ENCODE assay signal across 1 cellular context in the genomic region with DNA sequence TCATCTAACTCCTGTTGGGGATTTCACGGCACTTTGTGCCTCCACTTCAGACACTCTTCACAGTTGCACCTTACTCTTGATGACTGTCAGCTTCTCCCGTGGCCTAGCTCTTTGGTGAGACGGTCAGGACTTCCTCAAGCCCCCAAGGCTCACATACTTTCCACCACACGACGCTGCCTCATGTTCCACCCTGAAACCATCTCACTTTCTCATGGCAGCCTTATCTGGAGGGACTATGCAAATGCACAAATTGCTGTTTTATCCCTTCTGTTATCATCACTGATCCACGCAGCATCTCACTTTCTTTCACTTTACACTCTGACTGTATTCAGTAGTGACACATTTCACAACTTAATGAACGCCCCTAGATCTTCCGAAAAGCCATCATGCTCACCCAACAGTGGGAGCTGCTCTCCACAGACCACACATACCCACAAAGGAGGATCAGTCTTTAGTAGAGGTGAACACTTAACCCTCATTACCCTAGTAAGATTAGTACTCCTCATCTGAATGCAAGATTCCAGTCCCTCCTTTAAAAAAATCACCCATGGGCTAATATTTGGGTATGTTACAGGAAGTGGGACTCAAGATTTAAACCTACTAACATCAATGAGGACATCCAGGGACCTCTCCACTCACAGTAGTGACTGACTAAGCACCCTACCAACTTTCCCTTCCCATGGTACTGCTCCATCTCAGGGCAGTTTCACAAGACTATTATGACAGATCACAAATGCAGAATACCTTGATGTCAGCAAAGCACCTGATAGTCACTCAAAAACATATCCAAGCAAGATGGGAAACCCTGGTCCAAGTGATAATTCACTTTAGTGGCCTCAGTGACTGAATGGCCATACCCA.
TF ChIP-seq lines count a peak whose summit lies in the region.

No MANE protein-coding gene starts in this region.

TF ChIP-seq in GM23338, 12 proteins besides CTCF, POLR2A, EP300 and RAD21 (continued from another document):
- TF ChIP-seq, protein P1, sequence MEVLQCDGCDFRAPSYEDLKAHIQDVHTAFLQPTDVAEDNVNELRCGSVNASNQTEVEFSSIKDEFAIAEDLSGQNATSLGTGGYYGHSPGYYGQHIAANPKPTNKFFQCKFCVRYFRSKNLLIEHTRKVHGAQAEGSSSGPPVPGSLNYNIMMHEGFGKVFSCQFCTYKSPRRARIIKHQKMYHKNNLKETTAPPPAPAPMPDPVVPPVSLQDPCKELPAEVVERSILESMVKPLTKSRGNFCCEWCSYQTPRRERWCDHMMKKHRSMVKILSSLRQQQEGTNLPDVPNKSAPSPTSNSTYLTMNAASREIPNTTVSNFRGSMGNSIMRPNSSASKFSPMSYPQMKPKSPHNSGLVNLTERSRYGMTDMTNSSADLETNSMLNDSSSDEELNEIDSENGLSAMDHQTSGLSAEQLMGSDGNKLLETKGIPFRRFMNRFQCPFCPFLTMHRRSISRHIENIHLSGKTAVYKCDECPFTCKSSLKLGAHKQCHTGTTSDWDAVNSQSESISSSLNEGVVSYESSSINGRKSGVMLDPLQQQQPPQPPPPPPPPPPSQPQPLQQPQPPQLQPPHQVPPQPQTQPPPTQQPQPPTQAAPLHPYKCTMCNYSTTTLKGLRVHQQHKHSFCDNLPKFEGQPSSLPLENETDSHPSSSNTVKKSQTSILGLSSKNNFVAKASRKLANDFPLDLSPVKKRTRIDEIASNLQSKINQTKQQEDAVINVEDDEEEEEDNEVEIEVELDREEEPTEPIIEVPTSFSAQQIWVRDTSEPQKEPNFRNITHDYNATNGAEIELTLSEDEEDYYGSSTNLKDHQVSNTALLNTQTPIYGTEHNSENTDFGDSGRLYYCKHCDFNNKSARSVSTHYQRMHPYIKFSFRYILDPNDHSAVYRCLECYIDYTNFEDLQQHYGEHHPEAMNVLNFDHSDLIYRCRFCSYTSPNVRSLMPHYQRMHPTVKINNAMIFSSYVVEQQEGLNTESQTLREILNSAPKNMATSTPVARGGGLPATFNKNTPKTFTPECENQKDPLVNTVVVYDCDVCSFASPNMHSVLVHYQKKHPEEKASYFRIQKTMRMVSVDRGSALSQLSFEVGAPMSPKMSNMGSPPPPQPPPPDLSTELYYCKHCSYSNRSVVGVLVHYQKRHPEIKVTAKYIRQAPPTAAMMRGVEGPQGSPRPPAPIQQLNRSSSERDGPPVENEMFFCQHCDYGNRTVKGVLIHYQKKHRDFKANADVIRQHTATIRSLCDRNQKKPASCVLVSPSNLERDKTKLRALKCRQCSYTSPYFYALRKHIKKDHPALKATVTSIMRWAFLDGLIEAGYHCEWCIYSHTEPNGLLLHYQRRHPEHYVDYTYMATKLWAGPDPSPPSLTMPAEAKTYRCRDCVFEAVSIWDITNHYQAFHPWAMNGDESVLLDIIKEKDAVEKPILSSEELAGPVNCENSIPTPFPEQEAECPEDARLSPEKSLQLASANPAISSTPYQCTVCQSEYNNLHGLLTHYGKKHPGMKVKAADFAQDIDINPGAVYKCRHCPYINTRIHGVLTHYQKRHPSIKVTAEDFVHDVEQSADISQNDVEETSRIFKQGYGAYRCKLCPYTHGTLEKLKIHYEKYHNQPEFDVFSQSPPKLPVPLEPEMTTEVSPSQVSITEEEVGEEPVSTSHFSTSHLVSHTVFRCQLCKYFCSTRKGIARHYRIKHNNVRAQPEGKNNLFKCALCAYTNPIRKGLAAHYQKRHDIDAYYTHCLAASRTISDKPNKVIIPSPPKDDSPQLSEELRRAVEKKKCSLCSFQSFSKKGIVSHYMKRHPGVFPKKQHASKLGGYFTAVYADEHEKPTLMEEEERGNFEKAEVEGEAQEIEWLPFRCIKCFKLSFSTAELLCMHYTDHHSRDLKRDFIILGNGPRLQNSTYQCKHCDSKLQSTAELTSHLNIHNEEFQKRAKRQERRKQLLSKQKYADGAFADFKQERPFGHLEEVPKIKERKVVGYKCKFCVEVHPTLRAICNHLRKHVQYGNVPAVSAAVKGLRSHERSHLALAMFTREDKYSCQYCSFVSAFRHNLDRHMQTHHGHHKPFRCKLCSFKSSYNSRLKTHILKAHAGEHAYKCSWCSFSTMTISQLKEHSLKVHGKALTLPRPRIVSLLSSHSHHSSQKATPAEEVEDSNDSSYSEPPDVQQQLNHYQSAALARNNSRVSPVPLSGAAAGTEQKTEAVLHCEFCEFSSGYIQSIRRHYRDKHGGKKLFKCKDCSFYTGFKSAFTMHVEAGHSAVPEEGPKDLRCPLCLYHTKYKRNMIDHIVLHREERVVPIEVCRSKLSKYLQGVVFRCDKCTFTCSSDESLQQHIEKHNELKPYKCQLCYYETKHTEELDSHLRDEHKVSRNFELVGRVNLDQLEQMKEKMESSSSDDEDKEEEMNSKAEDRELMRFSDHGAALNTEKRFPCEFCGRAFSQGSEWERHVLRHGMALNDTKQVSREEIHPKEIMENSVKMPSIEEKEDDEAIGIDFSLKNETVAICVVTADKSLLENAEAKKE (CRISPR knock-in tag; IDR thresholded peaks at IDR 0.05) = no peak
TF ChIP-seq in GM23338: peak in this region for 0.
